ENCODE assay signal across 10 cellular contexts in genomic region chr9:137088121-137088520, GRCh38. TPM values are rescaled to one million over a fixed set of nuclear protein-coding genes. Genes with fewer than 3 reads are reported as not detected.
DNase-seq lines count a peak whose midpoint lies in the region; ATAC-seq, FAIRE-seq and TF ChIP-seq lines count a peak whose summit lies in the region.
"Had no signal": no experiment of that assay in that cellular context is flagged by ENCODE, and none has a peak within 500 bp of the region (broad histone marks: within the 10 kb centered on the region; RNA-seq: fewer than 3 reads in every experiment).

No MANE protein-coding gene starts in this region.

- no peak for ATAC-seq in stimulated activated effector memory CD8-positive, alpha-beta T cell treated with anti-CD3 and anti-CD28 coated beads, Interleukin-12 subunit alpha, Interleukin-12 subunit beta, amount 100 ng/mL, for 72 hours

- H3K79me1 ChIP-seq in H1 (ENCODE audit: low read depth, low read length) = no peaks in the 10 kb centered on the region

- H3K9me3 ChIP-seq in OCI-LY3 (ENCODE audit: insufficient read depth, low read length) = no peaks in the 10 kb centered on the region
- H3K9me3 ChIP-seq in H1 (ENCODE audit: insufficient read depth in 2 of 2, low read depth in 1 of 2, low read length in 1 of 2) = no peaks in the 10 kb centered on the region

- no peak overlapping the region for H3K14ac ChIP-seq in H1 (ENCODE audit: insufficient read length)

- intact Hi-C loops in posterior vena cava (cut with DNase I) = no loop called here

- H2BK20ac ChIP-seq in H1 (ENCODE audit: low read length) = no peak overlapping the region

- 85% methylated on average over 5 of the region's 5 CpGs; no CpG with 5 or more reads in 1 of the 2 experiments for WGBS in H1 (ENCODE audit: extremely low coverage in 1 of 2, insufficient coverage in 1 of 2, insufficient read length in 1 of 2, insufficient replicate concordance in 2 of 2, low coverage in 1 of 2, low lambda C conversion rate in 2 of 2, missing lambda C conversion rate in 1 of 2), 2 experiments

- POLR2A ChIA-PET in H1 (lab: Charles Lee; ENCODE audit: partially characterized antibody) = interaction anchor here (0.6 to 1.3 kb wide), 4 partner anchors 11 to 310 kb away, joined by 3 to 4 read pairs (median 3); partner anchors contain the start of gene UAP1L1

- no peak for TF ChIP-seq EP300 in H1 (IDR thresholded peaks at IDR 0.05; ENCODE audit: borderline replicate concordance in 1 of 2, low read depth in 2 of 2, low read length in 2 of 2)

- H3K4me1 Mint-ChIP-seq in activated naive CD4-positive, alpha-beta T cell treated with anti-CD3 and anti-CD28 coated beads, Interleukin-2, amount 10 ng/mL, durations not matched to agents 7 days and 5 days = peaks cover 44% of the 10 kb centered on the region
- peaks cover 49% of the 10 kb centered on the region for H3K4me1 Mint-ChIP-seq in stimulated activated effector memory CD8-positive, alpha-beta T cell treated with anti-CD3 and anti-CD28 coated beads, Interleukin-12 subunit alpha, Interleukin-12 subunit beta, amount 100 ng/mL, for 72 hours

- H3K4me2 ChIP-seq in OCI-LY3 (ENCODE audit: low read length) (peak overlapping the region; percentile 96), H1 (ENCODE audit: insufficient read depth in 1 of 2, low read depth in 2 of 2, low read length in 2 of 2) (peak overlapping the region; percentile 83 to 94)

- peaks cover 12% of the 10 kb centered on the region; the same call in 1 of the 2 replicates for H3K23me2 ChIP-seq in H1 (ENCODE audit: low read depth, low read length)

- H3K27ac Mint-ChIP-seq in activated naive CD4-positive, alpha-beta T cell treated with anti-CD3 and anti-CD28 coated beads, Interleukin-2, amount 10 ng/mL, durations not matched to agents 7 days and 5 days = peak overlapping the region; percentile 92
- H3K27ac Mint-ChIP-seq in stimulated activated effector memory CD8-positive, alpha-beta T cell treated with anti-CD3 and anti-CD28 coated beads, Interleukin-12 subunit alpha, Interleukin-12 subunit beta, amount 100 ng/mL, for 72 hours = peak overlapping the region; percentile 76

- H2AFZ ChIP-seq in OCI-LY3 (ENCODE audit: low read depth, low read length) (no peak overlapping the region), H1 (ENCODE audit: low read length) (no peak overlapping the region)

- H4K91ac ChIP-seq in H1 (replicated peaks; ENCODE audit: insufficient read length, low read length) = no peak overlapping the region

- H2AK5ac ChIP-seq in H1 (ENCODE audit: low read depth, low read length) = no peak overlapping the region

- peak overlapping the region; percentile 87 for H3K4me3 ChIP-seq in OCI-LY3 (ENCODE audit: low read length)
- peak overlapping the region in 1 of 4 experiments; percentile 70; a peak in 2 of 8 replicates for H3K4me3 ChIP-seq in H1 (ENCODE audit: extremely low read depth in 1 of 4, insufficient read depth in 2 of 4, low read depth in 3 of 4, low read length in 4 of 4)

- no peak overlapping the region for H2BK120ac ChIP-seq in H1 (replicated peaks; ENCODE audit: low read depth, low read length)

- H3K56ac ChIP-seq in H1 (replicated peaks; ENCODE audit: insufficient read length, low read depth, low read length) = no peak overlapping the region

- no peak overlapping the region for H3K23ac ChIP-seq in H1 (ENCODE audit: insufficient read length)

- peaks cover 34% of the 10 kb centered on the region for H3K36me3 Mint-ChIP-seq in activated naive CD4-positive, alpha-beta T cell treated with anti-CD3 and anti-CD28 coated beads, Interleukin-2, amount 10 ng/mL, durations not matched to agents 7 days and 5 days
- peaks cover 83% of the 10 kb centered on the region for H3K36me3 Mint-ChIP-seq in stimulated activated effector memory CD8-positive, alpha-beta T cell treated with anti-CD3 and anti-CD28 coated beads, Interleukin-12 subunit alpha, Interleukin-12 subunit beta, amount 100 ng/mL, for 72 hours

- H2BK5ac ChIP-seq in H1 (ENCODE audit: low read depth, low read length) = no peak overlapping the region

- CTCF ChIA-PET in activated naive CD4-positive, alpha-beta T cell treated with anti-CD3 and anti-CD28 coated beads, Interleukin-2, amount 10 ng/mL, durations not matched to agents 7 days and 5 days (lab: Charles Lee) = interaction anchor here (0.6 to 3.1 kb wide), 3 partner anchors 19 to 550 kb away, joined by 3 to 11 read pairs (median 3); partner anchors contain the start of gene NPDC1
- CTCF ChIA-PET in H1 (lab: Charles Lee; ENCODE audit: partially characterized antibody) = interaction anchor here (0.6 to 7.8 kb wide), 6 partner anchors 21 to 149 kb away, joined by 3 to 80 read pairs (median 4); partner anchors contain the start of gene SAPCD2

- no peaks in the 10 kb centered on the region for H3K27me3 Mint-ChIP-seq in activated naive CD4-positive, alpha-beta T cell treated with anti-CD3 and anti-CD28 coated beads, Interleukin-2, amount 10 ng/mL, durations not matched to agents 7 days and 5 days

- no peak for TF ChIP-seq RAD21 in H1 (IDR thresholded peaks at IDR 0.05 in 1 of 2, conservative IDR thresholded peaks at IDR 0.05 in 1 of 2; ENCODE audit: low read depth in 2 of 2, low read length in 2 of 2)

- H3K27ac ChIP-seq in OCI-LY3 (ENCODE audit: low read length) = no peak overlapping the region
- H3K27ac ChIP-seq in H1 (ENCODE audit: low read depth, low read length) = no peak overlapping the region

- H3K79me2 ChIP-seq in OCI-LY3 (ENCODE audit: low read length) (peaks cover 14% of the 10 kb centered on the region), H1 (ENCODE audit: control insufficient read depth in 1 of 2, insufficient read depth in 2 of 2, low read length in 2 of 2) (no peaks in the 10 kb centered on the region)

- H4K20me1 ChIP-seq in OCI-LY3 (ENCODE audit: insufficient read depth, low read length) (peaks cover 3% of the 10 kb centered on the region; the same call in 1 of the 2 replicates), H1 (replicated peaks in 1 of 2; ENCODE audit: control insufficient read depth in 1 of 2, insufficient read depth in 2 of 2, low read length in 2 of 2) (no peaks in the 10 kb centered on the region)

- no peak overlapping the region for H2BK12ac ChIP-seq in H1 (ENCODE audit: low read depth, low read length)

- no peak for DNase-seq in activated naive CD4-positive, alpha-beta T cell treated with anti-CD3 and anti-CD28 coated beads, Interleukin-2, amount 10 ng/mL, durations not matched to agents 7 days and 5 days
- no peak for DNase-seq in activated naive CD4-positive, alpha-beta T cell treated with Interleukin-2 at 50 U/mL for 16 hours
- DNase-seq in H1 (ENCODE audit: low read depth in 1 of 2, low spot score in 2 of 2) (no peak), RCC 7860 (ENCODE audit: low spot score) (no peak), posterior vena cava (ENCODE audit: low spot score) (no peak), NCI-H82 (lab: John Stamatoyannopoulos, UW) (no peak)
- DNase-seq in stimulated activated effector memory CD8-positive, alpha-beta T cell treated with anti-CD3 and anti-CD28 coated beads, Interleukin-12 subunit alpha, Interleukin-12 subunit beta, amount 100 ng/mL, for 72 hours (ENCODE audit: low spot score in 2 of 2) = no peak
- DNase-seq: aorta, T1000 had no signal

- peak overlapping the region; percentile 89 for H3K4me3 Mint-ChIP-seq in activated naive CD4-positive, alpha-beta T cell treated with anti-CD3 and anti-CD28 coated beads, Interleukin-2, amount 10 ng/mL, durations not matched to agents 7 days and 5 days
- H3K4me3 Mint-ChIP-seq in stimulated activated effector memory CD8-positive, alpha-beta T cell treated with anti-CD3 and anti-CD28 coated beads, Interleukin-12 subunit alpha, Interleukin-12 subunit beta, amount 100 ng/mL, for 72 hours = peak overlapping the region; percentile 92

- TF ChIP-seq POLR2A in H1 (IDR thresholded peaks at IDR 0.05; ENCODE audit: control extremely low read depth in 1 of 2, low read depth in 2 of 2, low read length in 2 of 2) = no peak

- no peak overlapping the region for H3K18ac ChIP-seq in H1 (ENCODE audit: extremely low read depth, low read length)

- H3K27me3 ChIP-seq in OCI-LY3 (ENCODE audit: low read depth, low read length) (no peaks in the 10 kb centered on the region), H1 (replicated peaks in 1 of 4; ENCODE audit: control insufficient read depth in 3 of 4, extremely low read depth in 1 of 4, insufficient read depth in 3 of 4, low read length in 3 of 4) (peaks cover 0 to 9% (median 3%) of the 10 kb centered on the region in 4 experiments; a peak in 5 of 7 replicates)

- H3K4me1 ChIP-seq in OCI-LY3 (ENCODE audit: low read length) = peaks cover 41% of the 10 kb centered on the region
- H3K4me1 ChIP-seq in H1 (replicated peaks in 1 of 4; ENCODE audit: control insufficient read depth in 3 of 4, insufficient read depth in 4 of 4, low read length in 3 of 4) = peaks cover 0 to 10% (median 4%) of the 10 kb centered on the region in 4 experiments; a peak in 4 of 7 replicates

- H3K9me3 Mint-ChIP-seq in activated naive CD4-positive, alpha-beta T cell treated with anti-CD3 and anti-CD28 coated beads, Interleukin-2, amount 10 ng/mL, durations not matched to agents 7 days and 5 days = no peaks in the 10 kb centered on the region
- no peaks in the 10 kb centered on the region for H3K9me3 Mint-ChIP-seq in stimulated activated effector memory CD8-positive, alpha-beta T cell treated with anti-CD3 and anti-CD28 coated beads, Interleukin-12 subunit alpha, Interleukin-12 subunit beta, amount 100 ng/mL, for 72 hours

- H3K36me3 ChIP-seq in OCI-LY3 (replicated peaks; ENCODE audit: low read depth, low read length) (peaks cover 20% of the 10 kb centered on the region), H1 (ENCODE audit: control insufficient read depth in 2 of 4, insufficient read depth in 4 of 4, low read length in 3 of 4) (no peaks in the 10 kb centered on the region; a peak in 1 of 8 replicates)

- no peak overlapping the region for H3K4ac ChIP-seq in H1 (replicated peaks; ENCODE audit: insufficient read length, low read depth, low read length)

- H3K9ac ChIP-seq in OCI-LY3 (ENCODE audit: low read length) = peak overlapping the region; percentile 86; the same call in 1 of the 2 replicates
- H3K9ac ChIP-seq in H1 (replicated peaks in 1 of 4; ENCODE audit: extremely low read depth in 1 of 4, low read depth in 3 of 4, low read length in 3 of 4) = no peak overlapping the region

- H4K8ac ChIP-seq in H1 (ENCODE audit: extremely low read depth, insufficient read depth, low read length) = no peak overlapping the region

- no peak for FAIRE-seq in H1 (lab: Jason Lieb, UNC)
- no peak for FAIRE-seq in RCC 7860 (lab: Jason Lieb, UNC)

- TF ChIP-seq CTCF in OCI-LY3 (IDR thresholded peaks at IDR 0.05; ENCODE audit: low read depth, low read length) (no peak), H1 (IDR thresholded peaks at IDR 0.05; ENCODE audit: control extremely low read depth in 1 of 3, insufficient read depth in 1 of 3, low read depth in 1 of 3, low read length in 3 of 3) (no peak)

- no peak overlapping the region for H2BK15ac ChIP-seq in H1 (ENCODE audit: low read length)

- no peak overlapping the region for H4K5ac ChIP-seq in H1 (ENCODE audit: insufficient read length, low read depth, low read length)

RNA-seq across cellular contexts. Expression of gene MAN1B1, which starts 1.3 kb away (rescaled TPM):
- total RNA-seq in H1 (2021; fragmentation: NEBNext Ultra II Directional; extraction: Animal tissue kit (Norgen Biotek cat#: 25700)) = 35.1 and 36.3 TPM in 2 replicates
- 33.7 and 36.5 TPM in 2 replicates for polyA plus RNA-seq in H1 (2011; rRNA removed)
- 36.6 TPM for polyA plus RNA-seq in H1 (2011; cell fraction: cytosol; rRNA removed)
- polyA plus RNA-seq in H1 (2011; cell fraction: nucleus; rRNA removed) = 104 TPM
- polyA plus RNA-seq in H1 (2012, experiment 1 of 2) = 23.8 to 36.3 TPM (median 35.0 TPM) in 4 replicates
- 24.9 TPM for polyA plus RNA-seq in H1 (2012, experiment 2 of 2)
- 40.1 TPM for polyA plus RNA-seq in H1 (2013, experiment 1 of 2)
- polyA plus RNA-seq in H1 (2013, experiment 2 of 2) = 37.2 TPM
- 39.6 and 51.7 TPM in 2 replicates for polyA minus RNA-seq in H1 (2011; rRNA and poly(A)+ RNA removed)
- polyA minus RNA-seq in H1 (2011; cell fraction: cytosol; rRNA and poly(A)+ RNA removed) = 23.0 TPM
- 36.5 TPM for polyA minus RNA-seq in H1 (2011; cell fraction: nucleus; rRNA and poly(A)+ RNA removed)
- 10 to 100 TPM; 32.0 to 44.3 TPM for total RNA-seq in posterior vena cava

RNA-seq across cellular contexts. Expression of gene UAP1L1, which starts 10.8 kb away (rescaled TPM):
- 5.4 and 5.5 TPM in 2 replicates for total RNA-seq in H1 (2021; fragmentation: NEBNext Ultra II Directional; extraction: Animal tissue kit (Norgen Biotek cat#: 25700))
- polyA plus RNA-seq in H1 (2011; rRNA removed) = 2.0 and 3.5 TPM in 2 replicates
- polyA plus RNA-seq in H1 (2011; cell fraction: cytosol; rRNA removed) = 1.9 TPM
- polyA plus RNA-seq in H1 (2011; cell fraction: nucleus; rRNA removed) = 8.3 TPM
- polyA plus RNA-seq in H1 (2012, experiment 1 of 2) = 2.1 to 3.6 TPM (median 2.8 TPM) in 4 replicates
- 2.6 TPM for polyA plus RNA-seq in H1 (2012, experiment 2 of 2)
- 4.1 TPM for polyA plus RNA-seq in H1 (2013, experiment 1 of 2)
- 3.7 TPM for polyA plus RNA-seq in H1 (2013, experiment 2 of 2)
- 0.78 and 0.88 TPM in 2 replicates for polyA minus RNA-seq in H1 (2011; rRNA and poly(A)+ RNA removed)
- 0.66 TPM for polyA minus RNA-seq in H1 (2011; cell fraction: cytosol; rRNA and poly(A)+ RNA removed)
- 1.1 TPM for polyA minus RNA-seq in H1 (2011; cell fraction: nucleus; rRNA and poly(A)+ RNA removed)
- 10 to 100 TPM; 15.2 to 20.5 TPM for total RNA-seq in posterior vena cava

RNA-seq across cellular contexts. Expression of gene SAPCD2, which starts 17.8 kb away (rescaled TPM):
- total RNA-seq in H1 (2021; fragmentation: NEBNext Ultra II Directional; extraction: Animal tissue kit (Norgen Biotek cat#: 25700)) = 30.3 and 32.1 TPM in 2 replicates
- 12.7 and 17.3 TPM in 2 replicates for polyA plus RNA-seq in H1 (2011; rRNA removed)
- polyA plus RNA-seq in H1 (2011; cell fraction: cytosol; rRNA removed) = 16.3 TPM
- polyA plus RNA-seq in H1 (2011; cell fraction: nucleus; rRNA removed) = 40.0 TPM
- 13.5 to 18.1 TPM (median 16.6 TPM) in 4 replicates for polyA plus RNA-seq in H1 (2012, experiment 1 of 2)
- polyA plus RNA-seq in H1 (2012, experiment 2 of 2) = 15.7 TPM
- 32.1 TPM for polyA plus RNA-seq in H1 (2013, experiment 1 of 2)
- polyA plus RNA-seq in H1 (2013, experiment 2 of 2) = 29.5 TPM
- polyA minus RNA-seq in H1 (2011; rRNA and poly(A)+ RNA removed) = 6.3 and 6.7 TPM in 2 replicates
- 13.4 TPM for polyA minus RNA-seq in H1 (2011; cell fraction: cytosol; rRNA and poly(A)+ RNA removed)
- polyA minus RNA-seq in H1 (2011; cell fraction: nucleus; rRNA and poly(A)+ RNA removed) = 24.1 TPM
- under 1 TPM; 0.33 to 0.42 TPM for total RNA-seq in posterior vena cava

RNA-seq across cellular contexts. Expression of gene DPP7, which starts 26.4 kb away (rescaled TPM):
- 21.2 and 21.5 TPM in 2 replicates for total RNA-seq in H1 (2021; fragmentation: NEBNext Ultra II Directional; extraction: Animal tissue kit (Norgen Biotek cat#: 25700))
- 26.8 and 34.7 TPM in 2 replicates for polyA plus RNA-seq in H1 (2011; rRNA removed)
- polyA plus RNA-seq in H1 (2011; cell fraction: cytosol; rRNA removed) = 24.1 TPM
- 125 TPM for polyA plus RNA-seq in H1 (2011; cell fraction: nucleus; rRNA removed)
- 11.3 to 28.6 TPM (median 18.7 TPM) in 4 replicates for polyA plus RNA-seq in H1 (2012, experiment 1 of 2)
- polyA plus RNA-seq in H1 (2012, experiment 2 of 2) = 8.7 TPM
- 28.6 TPM for polyA plus RNA-seq in H1 (2013, experiment 1 of 2)
- polyA plus RNA-seq in H1 (2013, experiment 2 of 2) = 28.2 TPM
- 2.4 and 6.1 TPM in 2 replicates for polyA minus RNA-seq in H1 (2011; rRNA and poly(A)+ RNA removed)
- 11.8 TPM for polyA minus RNA-seq in H1 (2011; cell fraction: cytosol; rRNA and poly(A)+ RNA removed)
- polyA minus RNA-seq in H1 (2011; cell fraction: nucleus; rRNA and poly(A)+ RNA removed) = 10.2 TPM
- total RNA-seq in posterior vena cava = 100 to 1,000 TPM; 108 to 128 TPM

RNA-seq across cellular contexts. Expression of gene ENTPD2, which starts 34.3 kb away (rescaled TPM):
- total RNA-seq in H1 (2021; fragmentation: NEBNext Ultra II Directional; extraction: Animal tissue kit (Norgen Biotek cat#: 25700)) = 3.2 and 3.8 TPM in 2 replicates
- polyA plus RNA-seq in H1 (2011; rRNA removed) = 0.65 and 1.9 TPM in 2 replicates
- polyA plus RNA-seq in H1 (2011; cell fraction: cytosol; rRNA removed) = 0.69 TPM
- polyA plus RNA-seq in H1 (2011; cell fraction: nucleus; rRNA removed) = 5.8 TPM
- polyA plus RNA-seq in H1 (2012, experiment 1 of 2) = 1.9 to 3.5 TPM (median 2.7 TPM) in 4 replicates
- polyA plus RNA-seq in H1 (2012, experiment 2 of 2) = 1.9 TPM
- polyA plus RNA-seq in H1 (2013, experiment 1 of 2) = 7.9 TPM
- 8.1 TPM for polyA plus RNA-seq in H1 (2013, experiment 2 of 2)
- polyA minus RNA-seq in H1 (2011; rRNA and poly(A)+ RNA removed) = 0.29 and 0.76 TPM in 2 replicates
- polyA minus RNA-seq in H1 (2011; cell fraction: cytosol; rRNA and poly(A)+ RNA removed) = 0.51 TPM
- 1.00 TPM for polyA minus RNA-seq in H1 (2011; cell fraction: nucleus; rRNA and poly(A)+ RNA removed)
- 1 to 10 TPM in 1 of 2 donors, under 1 TPM in 1; 0.48 to 1.2 TPM for total RNA-seq in posterior vena cava
- polyA plus RNA-seq: aorta had no signal

Comparison
In these comparisons a context has a peak if more than half of its experiments do, and no peak if none do; other contexts are left out.
1. RNA of gene SAPCD2, which starts 17.8 kb away (total RNA-seq): 30.3 to 32.1 TPM in H1; 0.33 to 0.42 TPM in posterior vena cava; every median in the first group is over 10 times any median in the second.